ENCODE assay signal across 33 cellular contexts in genomic region chr5:71780597-71780996, GRCh38.
"Had no signal": no experiment of that assay in that cellular context is flagged by ENCODE, and none has a peak within 500 bp of the region (broad histone marks: within the 10 kb centered on the region; RNA-seq: fewer than 3 reads in every experiment).

No MANE protein-coding gene starts in this region.

- H3K9me3 ChIP-seq: ascending aorta had no signal

- H3K4me3 Mint-ChIP-seq: activated B cell treated with CpG ODN at 0.5 μM for 24 hours; activated CD4-positive, alpha-beta memory T cell treated with anti-CD3 and anti-CD28 coated beads for 36 hours; activated CD4-positive, alpha-beta T cell treated with anti-CD3 and anti-CD28 coated beads, Interleukin-2, amount 10 ng/mL, durations not matched to agents 24 days and 14 days; activated CD8-positive, alpha-beta T cell treated with anti-CD3 and anti-CD28 coated beads for 36 hours; activated naive CD4-positive, alpha-beta T cell treated with anti-CD3 and anti-CD28 coated beads, Interleukin-2, amount 10 ng/mL, durations not matched to agents 7 days and 5 days; activated naive CD4-positive, alpha-beta T cell treated with anti-CD3 and anti-CD28 coated beads, Interleukin-2, amount 50 U/mL, for 24 hours; activated naive CD8-positive, alpha-beta T cell; activated naive CD8-positive, alpha-beta T cell treated with anti-CD3 and anti-CD28 coated beads, Interleukin-2, amount 10 ng/mL, durations not matched to agents 7 days and 5 days; activated naive CD8-positive, alpha-beta T cell treated with anti-CD3 and anti-CD28 coated beads, Interleukin-2, amount 50 U/mL, for 24 hours; brain; T-helper 1 cell treated with Interleukin-12 subunit alpha and Interleukin-12 subunit beta and Interleukin-4 antibody, amounts not matched to agents 30 μg/mL and 1 μg/mL, for 36 hours; T-helper 2 cell treated with Interferon-gamma antibody and Interleukin-4, amounts not matched to agents 5 μg/mL and 100 μg/mL, for 36 hours had no signal

- DNase-seq: activated B cell treated with CpG ODN at 0.5 μM for 24 hours; activated CD4-positive, alpha-beta memory T cell treated with anti-CD3 and anti-CD28 coated beads for 36 hours; activated CD4-positive, alpha-beta T cell treated with anti-CD3 and anti-CD28 coated beads for 4 hours; activated CD4-positive, alpha-beta T cell treated with anti-CD3 and anti-CD28 coated beads, Interleukin-2, amount 10 ng/mL, durations not matched to agents 24 days and 14 days; activated CD4-positive, alpha-beta T cell treated with anti-CD3 and anti-CD28 coated beads, Interleukin-2, amount 50 U/mL, for 1 hour; activated CD4-positive, alpha-beta T cell treated with anti-CD3 and anti-CD28 coated beads, Interleukin-2, amount 50 U/mL, for 4 hours; activated CD4-positive, CD25-positive, alpha-beta regulatory T cell treated with anti-CD3 and anti-CD28 coated beads, Interleukin-2, amount 50 U/mL, for 72 hours; activated CD8-positive, alpha-beta memory T cell treated with anti-CD3 and anti-CD28 coated beads, Interleukin-2, amount 50 U/mL, for 4 hours; activated CD8-positive, alpha-beta T cell treated with anti-CD3 and anti-CD28 coated beads for 36 hours; activated effector memory CD4-positive, alpha-beta T cell treated with Interleukin-2 at 50 U/mL for 16 hours; activated gamma-delta T cell; activated naive CD4-positive, alpha-beta T cell treated with anti-CD3 and anti-CD28 coated beads, Interleukin-2, amount 10 ng/mL, durations not matched to agents 7 days and 5 days; activated naive CD8-positive, alpha-beta T cell treated with anti-CD3 and anti-CD28 coated beads, Interleukin-2, amount 10 ng/mL, durations not matched to agents 7 days and 5 days; activated naive CD8-positive, alpha-beta T cell treated with anti-CD3 and anti-CD28 coated beads, Interleukin-2, amount 50 U/mL, for 24 hours; activated T-cell treated with anti-CD3 and anti-CD28 coated beads for 4 hours; activated T-cell treated with anti-CD3 and anti-CD28 coated beads, Interleukin-2, amount 50 U/mL, for 1 hour; activated T-cell treated with anti-CD3 and anti-CD28 coated beads, Interleukin-2, amount 50 U/mL, for 48 hours; amygdala; anterior cingulate cortex; central memory CD4-positive, alpha-beta T cell; SW 1271; T-helper 1 cell; T-helper 2 cell; T-helper 9 cell had no signal

- H3K36me3 Mint-ChIP-seq: activated CD4-positive, alpha-beta memory T cell treated with anti-CD3 and anti-CD28 coated beads for 36 hours; activated naive CD4-positive, alpha-beta T cell treated with anti-CD3 and anti-CD28 coated beads, Interleukin-2, amount 10 ng/mL, durations not matched to agents 7 days and 5 days; activated naive CD8-positive, alpha-beta T cell; activated naive CD8-positive, alpha-beta T cell treated with anti-CD3 and anti-CD28 coated beads, Interleukin-2, amount 10 ng/mL, durations not matched to agents 7 days and 5 days; brain had no signal

- H3K27me3 ChIP-seq: ascending aorta had no signal

- H3K27ac ChIP-seq: ascending aorta, VCaP had no signal

- FAIRE-seq: TTC549 had no signal

- H3K27me3 Mint-ChIP-seq: activated B cell treated with CpG ODN at 0.5 μM for 24 hours, brain had no signal

- H3K4me3 ChIP-seq: ascending aorta had no signal

- H3K27ac Mint-ChIP-seq: activated B cell treated with CpG ODN at 0.5 μM for 24 hours; activated CD4-positive, alpha-beta memory T cell treated with anti-CD3 and anti-CD28 coated beads for 36 hours; activated CD4-positive, alpha-beta T cell treated with anti-CD3 and anti-CD28 coated beads, Interleukin-2, amount 10 ng/mL, durations not matched to agents 24 days and 14 days; activated CD8-positive, alpha-beta T cell treated with anti-CD3 and anti-CD28 coated beads for 36 hours; activated naive CD4-positive, alpha-beta T cell treated with anti-CD3 and anti-CD28 coated beads, Interleukin-2, amount 10 ng/mL, durations not matched to agents 7 days and 5 days; activated naive CD4-positive, alpha-beta T cell treated with anti-CD3 and anti-CD28 coated beads, Interleukin-2, amount 50 U/mL, for 24 hours; activated naive CD8-positive, alpha-beta T cell; activated naive CD8-positive, alpha-beta T cell treated with anti-CD3 and anti-CD28 coated beads, Interleukin-2, amount 10 ng/mL, durations not matched to agents 7 days and 5 days; activated naive CD8-positive, alpha-beta T cell treated with anti-CD3 and anti-CD28 coated beads, Interleukin-2, amount 50 U/mL, for 24 hours; activated T-helper 2 cell treated with anti-CD3 and anti-CD28 coated beads, Interferon-gamma antibody, Interleukin-2, Interleukin-4, amounts not matched to agents 10 μg/mL and 5 μg/mL and 100 μg/mL, durations not matched to agents 14 hours and 24 hours and 36 hours; brain; T-helper 1 cell treated with Interleukin-12 subunit alpha and Interleukin-12 subunit beta and Interleukin-4 antibody, amounts not matched to agents 30 μg/mL and 1 μg/mL, for 36 hours; T-helper 2 cell treated with Interferon-gamma antibody and Interleukin-4, amounts not matched to agents 5 μg/mL and 100 μg/mL, for 36 hours had no signal

- H3K36me3 ChIP-seq: ascending aorta had no signal

- H3K9me3 Mint-ChIP-seq: activated B cell treated with CpG ODN at 0.5 μM for 24 hours; activated CD4-positive, alpha-beta memory T cell treated with anti-CD3 and anti-CD28 coated beads for 36 hours; activated CD4-positive, alpha-beta T cell treated with anti-CD3 and anti-CD28 coated beads, Interleukin-2, amount 10 ng/mL, durations not matched to agents 24 days and 14 days; activated CD8-positive, alpha-beta T cell treated with anti-CD3 and anti-CD28 coated beads for 36 hours; activated naive CD4-positive, alpha-beta T cell treated with anti-CD3 and anti-CD28 coated beads, Interleukin-2, amount 10 ng/mL, durations not matched to agents 7 days and 5 days; activated naive CD4-positive, alpha-beta T cell treated with anti-CD3 and anti-CD28 coated beads, Interleukin-2, amount 50 U/mL, for 24 hours; activated naive CD8-positive, alpha-beta T cell treated with anti-CD3 and anti-CD28 coated beads, Interleukin-2, amount 10 ng/mL, durations not matched to agents 7 days and 5 days; activated naive CD8-positive, alpha-beta T cell treated with anti-CD3 and anti-CD28 coated beads, Interleukin-2, amount 50 U/mL, for 24 hours; activated T-helper 2 cell treated with anti-CD3 and anti-CD28 coated beads, Interferon-gamma antibody, Interleukin-2, Interleukin-4, amounts not matched to agents 10 μg/mL and 5 μg/mL and 100 μg/mL, durations not matched to agents 14 hours and 24 hours and 36 hours; brain; T-helper 1 cell treated with Interleukin-12 subunit alpha and Interleukin-12 subunit beta and Interleukin-4 antibody, amounts not matched to agents 30 μg/mL and 1 μg/mL, for 36 hours; T-helper 2 cell treated with Interferon-gamma antibody and Interleukin-4, amounts not matched to agents 5 μg/mL and 100 μg/mL, for 36 hours had no signal
